ENCODE assay signal across 1 cellular context in the genomic region with DNA sequence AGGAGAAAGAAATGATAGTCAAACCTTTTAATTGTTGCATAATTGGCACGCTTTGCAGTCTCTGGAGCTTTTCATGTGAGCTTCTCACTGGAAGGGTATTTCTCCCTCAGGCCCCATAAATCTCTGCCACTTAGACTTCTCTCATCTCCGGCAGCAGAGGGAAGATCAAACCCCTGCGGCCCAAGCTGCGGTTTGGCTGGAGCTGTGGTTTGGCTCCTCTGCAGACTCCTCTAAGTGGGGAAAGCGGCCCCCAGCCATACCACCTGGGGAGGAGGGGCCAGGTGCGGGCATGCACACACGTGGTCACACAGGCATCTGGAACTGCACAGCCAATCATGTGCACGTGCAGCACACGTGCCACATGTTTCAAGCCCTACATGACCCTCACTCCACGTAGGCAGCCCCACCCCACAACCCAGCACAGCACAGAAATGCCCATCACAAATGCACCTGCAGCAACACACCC.
TF ChIP-seq lines count a peak whose summit lies in the region.

No MANE protein-coding gene starts in this region.

TF ChIP-seq in SK-N-SH, 30 proteins besides CTCF, POLR2A, EP300 and RAD21 (continued from another document):
- TF ChIP-seq TCF12 (IDR thresholded peaks at IDR 0.05) (peak; percentile 94), RFX5 (IDR thresholded peaks at IDR 0.05; ENCODE audit: low read length) (no peak), FOXM1 (IDR thresholded peaks at IDR 0.05; ENCODE audit: low read depth) (peak; percentile 77; the same call in 1 of the 2 replicates), YY1 (IDR thresholded peaks at IDR 0.05; ENCODE audit: low read depth) (no peak; the same call in 1 of the 2 replicates), JUND (IDR thresholded peaks at IDR 0.05) (peak; percentile 81), MXI1 (IDR thresholded peaks at IDR 0.05; ENCODE audit: low read depth, low read length) (no peak), TAF1 (IDR thresholded peaks at IDR 0.05; ENCODE audit: borderline replicate concordance, low read depth, low read length) (no peak), NRF1 (IDR thresholded peaks at IDR 0.05; ENCODE audit: low read depth, low read length) (no peak)
- TF ChIP-seq, protein P1, sequence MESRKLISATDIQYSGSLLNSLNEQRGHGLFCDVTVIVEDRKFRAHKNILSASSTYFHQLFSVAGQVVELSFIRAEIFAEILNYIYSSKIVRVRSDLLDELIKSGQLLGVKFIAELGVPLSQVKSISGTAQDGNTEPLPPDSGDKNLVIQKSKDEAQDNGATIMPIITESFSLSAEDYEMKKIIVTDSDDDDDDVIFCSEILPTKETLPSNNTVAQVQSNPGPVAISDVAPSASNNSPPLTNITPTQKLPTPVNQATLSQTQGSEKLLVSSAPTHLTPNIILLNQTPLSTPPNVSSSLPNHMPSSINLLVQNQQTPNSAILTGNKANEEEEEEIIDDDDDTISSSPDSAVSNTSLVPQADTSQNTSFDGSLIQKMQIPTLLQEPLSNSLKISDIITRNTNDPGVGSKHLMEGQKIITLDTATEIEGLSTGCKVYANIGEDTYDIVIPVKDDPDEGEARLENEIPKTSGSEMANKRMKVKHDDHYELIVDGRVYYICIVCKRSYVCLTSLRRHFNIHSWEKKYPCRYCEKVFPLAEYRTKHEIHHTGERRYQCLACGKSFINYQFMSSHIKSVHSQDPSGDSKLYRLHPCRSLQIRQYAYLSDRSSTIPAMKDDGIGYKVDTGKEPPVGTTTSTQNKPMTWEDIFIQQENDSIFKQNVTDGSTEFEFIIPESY (IDR thresholded peaks at IDR 0.05; ENCODE audit: borderline replicate concordance, low read depth) = peak; percentile 72; the same call in 1 of the 2 replicates
- TF ChIP-seq, protein P2, sequence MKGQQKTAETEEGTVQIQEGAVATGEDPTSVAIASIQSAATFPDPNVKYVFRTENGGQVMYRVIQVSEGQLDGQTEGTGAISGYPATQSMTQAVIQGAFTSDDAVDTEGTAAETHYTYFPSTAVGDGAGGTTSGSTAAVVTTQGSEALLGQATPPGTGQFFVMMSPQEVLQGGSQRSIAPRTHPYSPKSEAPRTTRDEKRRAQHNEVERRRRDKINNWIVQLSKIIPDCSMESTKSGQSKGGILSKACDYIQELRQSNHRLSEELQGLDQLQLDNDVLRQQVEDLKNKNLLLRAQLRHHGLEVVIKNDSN (IDR thresholded peaks at IDR 0.05; ENCODE audit: borderline replicate concordance, low read depth) = peak; percentile 36; the same call in 1 of the 2 replicates
- TF ChIP-seq, protein P3, sequence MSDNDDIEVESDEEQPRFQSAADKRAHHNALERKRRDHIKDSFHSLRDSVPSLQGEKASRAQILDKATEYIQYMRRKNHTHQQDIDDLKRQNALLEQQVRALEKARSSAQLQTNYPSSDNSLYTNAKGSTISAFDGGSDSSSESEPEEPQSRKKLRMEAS (IDR thresholded peaks at IDR 0.05; ENCODE audit: low read depth) = peak; percentile 52; the same call in 1 of the 2 replicates
- TF ChIP-seq, protein P4, sequence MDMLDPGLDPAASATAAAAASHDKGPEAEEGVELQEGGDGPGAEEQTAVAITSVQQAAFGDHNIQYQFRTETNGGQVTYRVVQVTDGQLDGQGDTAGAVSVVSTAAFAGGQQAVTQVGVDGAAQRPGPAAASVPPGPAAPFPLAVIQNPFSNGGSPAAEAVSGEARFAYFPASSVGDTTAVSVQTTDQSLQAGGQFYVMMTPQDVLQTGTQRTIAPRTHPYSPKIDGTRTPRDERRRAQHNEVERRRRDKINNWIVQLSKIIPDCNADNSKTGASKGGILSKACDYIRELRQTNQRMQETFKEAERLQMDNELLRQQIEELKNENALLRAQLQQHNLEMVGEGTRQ (IDR thresholded peaks at IDR 0.05; ENCODE audit: borderline replicate concordance, low read depth, low read length) = no peak
- TF ChIP-seq, protein P5, sequence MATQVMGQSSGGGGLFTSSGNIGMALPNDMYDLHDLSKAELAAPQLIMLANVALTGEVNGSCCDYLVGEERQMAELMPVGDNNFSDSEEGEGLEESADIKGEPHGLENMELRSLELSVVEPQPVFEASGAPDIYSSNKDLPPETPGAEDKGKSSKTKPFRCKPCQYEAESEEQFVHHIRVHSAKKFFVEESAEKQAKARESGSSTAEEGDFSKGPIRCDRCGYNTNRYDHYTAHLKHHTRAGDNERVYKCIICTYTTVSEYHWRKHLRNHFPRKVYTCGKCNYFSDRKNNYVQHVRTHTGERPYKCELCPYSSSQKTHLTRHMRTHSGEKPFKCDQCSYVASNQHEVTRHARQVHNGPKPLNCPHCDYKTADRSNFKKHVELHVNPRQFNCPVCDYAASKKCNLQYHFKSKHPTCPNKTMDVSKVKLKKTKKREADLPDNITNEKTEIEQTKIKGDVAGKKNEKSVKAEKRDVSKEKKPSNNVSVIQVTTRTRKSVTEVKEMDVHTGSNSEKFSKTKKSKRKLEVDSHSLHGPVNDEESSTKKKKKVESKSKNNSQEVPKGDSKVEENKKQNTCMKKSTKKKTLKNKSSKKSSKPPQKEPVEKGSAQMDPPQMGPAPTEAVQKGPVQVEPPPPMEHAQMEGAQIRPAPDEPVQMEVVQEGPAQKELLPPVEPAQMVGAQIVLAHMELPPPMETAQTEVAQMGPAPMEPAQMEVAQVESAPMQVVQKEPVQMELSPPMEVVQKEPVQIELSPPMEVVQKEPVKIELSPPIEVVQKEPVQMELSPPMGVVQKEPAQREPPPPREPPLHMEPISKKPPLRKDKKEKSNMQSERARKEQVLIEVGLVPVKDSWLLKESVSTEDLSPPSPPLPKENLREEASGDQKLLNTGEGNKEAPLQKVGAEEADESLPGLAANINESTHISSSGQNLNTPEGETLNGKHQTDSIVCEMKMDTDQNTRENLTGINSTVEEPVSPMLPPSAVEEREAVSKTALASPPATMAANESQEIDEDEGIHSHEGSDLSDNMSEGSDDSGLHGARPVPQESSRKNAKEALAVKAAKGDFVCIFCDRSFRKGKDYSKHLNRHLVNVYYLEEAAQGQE (IDR thresholded peaks at IDR 0.05; ENCODE audit: low read depth, low read length) = 0 out of 2 replicates have a peak, but pooled peaks have one; percentile 40
